In the genomic region with DNA sequence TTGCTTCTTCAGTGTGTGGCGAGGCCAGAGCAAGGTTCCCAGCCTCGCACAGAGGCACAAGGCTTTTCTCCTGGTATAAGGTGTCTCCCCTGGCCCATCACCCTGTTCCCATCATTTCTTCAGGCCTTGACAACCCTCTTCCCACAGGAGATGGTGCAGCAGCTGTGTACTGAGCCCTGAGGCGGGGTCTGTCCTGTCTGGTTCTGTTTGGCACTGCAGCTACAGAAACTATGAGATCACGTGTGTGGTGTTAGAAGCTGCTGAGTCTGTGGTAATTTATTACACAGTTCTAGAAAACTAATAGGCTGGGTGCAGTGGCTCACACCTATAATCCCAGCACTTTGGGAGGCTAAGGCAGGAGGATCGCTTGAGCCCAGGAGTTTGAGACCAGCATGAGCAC, we compare ENCODE assay signal across 21 cellular contexts. TPM values are rescaled to one million over a fixed set of nuclear protein-coding genes. Genes with fewer than 3 reads are reported as not detected.
A peak's percentile ranks its signal among the peaks of the same experiment; 100 is the strongest.
DNase-seq lines count a peak whose midpoint lies in the region; FAIRE-seq and TF ChIP-seq lines count a peak whose summit lies in the region.
"Had no signal": no experiment of that assay in that cellular context is flagged by ENCODE, and none has a peak within 500 bp of the region (broad histone marks: within the 10 kb centered on the region; RNA-seq: fewer than 3 reads in every experiment).

No MANE protein-coding gene starts in this region.

- TF ChIP-seq CTCF in left ventricle myocardium inferior (IDR thresholded peaks at IDR 0.05; ENCODE audit: borderline replicate concordance) (no peak), osteoblast (IDR thresholded peaks at IDR 0.05; ENCODE audit: extremely low read depth, low read depth, low read length) (no peak), transverse colon (IDR thresholded peaks at IDR 0.05) (no peak)

- no peak for TF ChIP-seq EP300 in transverse colon (IDR thresholded peaks at IDR 0.05; ENCODE audit: low read depth)

- in situ Hi-C loops in transverse colon (cut with MboI; ENCODE audit: low pct_ligation_motif_present in 1 of 4, low pct_unique_long_range_greater_than_20kb in 1 of 4, low sequenced_read_pairs in 3 of 4): loop anchor here in 1 of 4 donors (10.0 kb wide), 1 partner anchor 72 kb away; no protein-coding TSS in a partner anchor

- H3K9me3 ChIP-seq in left ventricle myocardium inferior (replicated peaks): no peaks in the 10 kb centered on the region
- no peaks in the 10 kb centered on the region for H3K9me3 ChIP-seq in osteoblast (ENCODE audit: low read depth, low read length)
- no peaks in the 10 kb centered on the region for H3K9me3 ChIP-seq in transverse colon
- H3K9me3 ChIP-seq: neutrophil had no signal

- H4K20me1 ChIP-seq in osteoblast (ENCODE audit: insufficient read depth, low read length): no peaks in the 10 kb centered on the region

- FAIRE-seq in H54 (lab: Jason Lieb, UNC): no peak
- FAIRE-seq: GM12891, small intestine had no signal

- peaks cover 26% of the 10 kb centered on the region for H3K79me2 ChIP-seq in osteoblast (ENCODE audit: insufficient read depth, low read length)

- H3K27ac ChIP-seq in left ventricle myocardium inferior (replicated peaks) (peak overlapping the region; percentile 93), osteoblast (ENCODE audit: low read depth, low read length) (no peak overlapping the region), transverse colon (peak overlapping the region in 3 of 4 donors; percentile 0 to 46 (median 13))
- H3K27ac ChIP-seq: GM23248, neutrophil, VCaP had no signal

- H3K36me3 ChIP-seq in left ventricle myocardium inferior (peaks cover 76% of the 10 kb centered on the region), osteoblast (ENCODE audit: insufficient read depth, low read length) (peaks cover 36% of the 10 kb centered on the region), transverse colon (peaks cover 0 to 16% (median 6%) of the 10 kb centered on the region in 4 donors), H7 (replicated peaks; ENCODE audit: control insufficient read depth, insufficient read depth, low read length) (no peaks in the 10 kb centered on the region; the same call in 1 of the 2 replicates)

- H3K27me3 ChIP-seq in left ventricle myocardium inferior (ENCODE audit: low read depth) (no peaks in the 10 kb centered on the region), osteoblast (ENCODE audit: insufficient read depth, low read length) (no peaks in the 10 kb centered on the region), transverse colon (no peaks in the 10 kb centered on the region), H7 (ENCODE audit: control insufficient read depth, insufficient read depth, low read length) (no peaks in the 10 kb centered on the region)
- H3K27me3 ChIP-seq: neutrophil had no signal

- peaks cover 91% of the 10 kb centered on the region for H3K4me1 ChIP-seq in left ventricle myocardium inferior
- H3K4me1 ChIP-seq in osteoblast (ENCODE audit: insufficient read depth, low read length): peaks cover 3% of the 10 kb centered on the region
- peaks cover 4 to 12% (median 6%) of the 10 kb centered on the region in 4 donors for H3K4me1 ChIP-seq in transverse colon

- intact Hi-C loops in left ventricle myocardium inferior (cut with micrococcal nuclease) (no loop called here), transverse colon (cut with DNase I; ENCODE audit: low total_unique reads) (no loop called here)

- no peak overlapping the region for H3K4me2 ChIP-seq in osteoblast (ENCODE audit: insufficient read depth, low read length)

- TF ChIP-seq POLR2A in transverse colon (IDR thresholded peaks at IDR 0.05) (no peak), H54 (IDR thresholded peaks at IDR 0.05; ENCODE audit: low read depth, low read length) (no peak)

- WGBS in transverse colon (ENCODE audit: low coverage in 1 of 2), 2 donors: 86% methylated on average over 5 of the region's 5 CpGs; no CpG with 5 or more reads in 1 of the 2 donors

- H3K4me3 ChIP-seq in left ventricle myocardium inferior (peak overlapping the region; percentile 15), osteoblast (ENCODE audit: insufficient read depth, low read length) (no peak overlapping the region), transverse colon (no peak overlapping the region), H7 (ENCODE audit: insufficient read depth, low read depth, low read length) (no peak overlapping the region)
- H3K4me3 ChIP-seq: GM23248 had no signal

- DNase-seq in RPMI8226: peak; percentile 83
- no peak for DNase-seq in left ventricle myocardium inferior
- DNase-seq in osteoblast (ENCODE audit: insufficient read length, low spot score, missing footprints): peak; percentile 19
- DNase-seq in transverse colon: no peak
- DNase-seq in germinal center (ENCODE audit: low spot score): no peak
- DNase-seq in H54 (ENCODE audit: insufficient read length, low spot score): no peak
- no peak for DNase-seq in H7
- DNase-seq: activated CD4-positive, alpha-beta T cell treated with anti-CD3 and anti-CD28 coated beads for 48 hours; activated gamma-delta T cell; activated naive CD8-positive, alpha-beta T cell treated with anti-CD3 and anti-CD28 coated beads, Interleukin-2, amount 10 ng/mL, durations not matched to agents 7 days and 5 days; activated T-cell treated with anti-CD3 and anti-CD28 coated beads, Interleukin-2, amount 50 U/mL, for 1 hour; GM23248; HFFc6; MV-4-11; NCI-H1694; SHP77; small intestine; stimulated activated CD4-positive, alpha-beta T cell treated with anti-CD3 and anti-CD28 coated beads, Interleukin-2, amount 100 ng/mL, for 24 hours had no signal

- no peak overlapping the region for H2AFZ ChIP-seq in osteoblast (ENCODE audit: low read length)
- H2AFZ ChIP-seq: GM23248 had no signal

RNA-seq across cellular contexts. Expression of gene PLA2G15, which starts 7.2 kb away (rescaled TPM):
- total RNA-seq in left ventricle myocardium inferior (35.5 TPM), osteoblast (30.8 and 30.9 TPM in 2 replicates), transverse colon (10 to 100 TPM in 3 of 4 donors, 1 to 10 TPM in 1; 9.6 to 18.2 (median 15.0) TPM)
- total RNA-seq in H7 (2014; rRNA removed; shearing (Covaris generic)): 7.5 and 10.3 TPM in 2 replicates

RNA-seq across cellular contexts. Expression of gene SLC7A6, which starts 11.9 kb away (rescaled TPM):
- total RNA-seq in left ventricle myocardium inferior (44.2 TPM), osteoblast (35.1 and 36.9 TPM in 2 replicates), transverse colon (100 to 1,000 TPM in 1 of 4 donors, 10 to 100 TPM in 3; 20.6 to 145 (median 31.4) TPM)
- 16.8 and 19.8 TPM in 2 replicates for total RNA-seq in H7 (2014; rRNA removed; shearing (Covaris generic))

RNA-seq across cellular contexts. Expression of gene ESRP2, which starts 16.5 kb away (rescaled TPM):
- 0.14 TPM for total RNA-seq in left ventricle myocardium inferior
- under 0.01 TPM in 1 of 2 replicates, not detected in the other for total RNA-seq in osteoblast
- total RNA-seq in transverse colon: 10 to 100 TPM; 61.3 to 87.5 (median 77.2) TPM
- 15.5 and 18.0 TPM in 2 replicates for total RNA-seq in H7 (2014; rRNA removed; shearing (Covaris generic))

RNA-seq across cellular contexts. Expression of gene SLC7A6OS, which starts 58.4 kb away (rescaled TPM):
- total RNA-seq in left ventricle myocardium inferior (13.6 TPM), osteoblast (12.1 and 12.3 TPM in 2 replicates), transverse colon (10 to 100 TPM in 3 of 4 donors, 1 to 10 TPM in 1; 7.8 to 49.0 (median 15.3) TPM)
- total RNA-seq in H7 (2014; rRNA removed; shearing (Covaris generic)): 15.8 and 20.7 TPM in 2 replicates

RNA-seq across cellular contexts. Expression of gene PRMT7, which starts 58.4 kb away (rescaled TPM):
- total RNA-seq in left ventricle myocardium inferior: 25.6 TPM
- 35.4 and 36.9 TPM in 2 replicates for total RNA-seq in osteoblast
- 100 to 1,000 TPM in 1 of 4 donors, 10 to 100 TPM in 3; 20.6 to 115 (median 38.5) TPM for total RNA-seq in transverse colon
- total RNA-seq in H7 (2014; rRNA removed; shearing (Covaris generic)): 34.6 and 56.5 TPM in 2 replicates

Comparison
In these comparisons a context has a peak if more than half of its experiments do, and no peak if none do; other contexts are left out.
1. DNase-seq: peak in RPMI8226 (single experiment) and osteoblast (single experiment); none in left ventricle myocardium inferior (single experiment), transverse colon (single experiment), germinal center (single experiment), H54 (single experiment) and H7 (single experiment).
2. RNA of gene ESRP2, which starts 16.5 kb away (total RNA-seq): 61.3 to 87.5 TPM in transverse colon and 15.5 to 18.0 TPM in H7; 0.14 TPM in left ventricle myocardium inferior (single experiment) and under 0.01 TPM in osteoblast; every median in the first group is over 10 times any median in the second.